ENCODE assay signal across 15 cellular contexts in genomic region chr2:181005326-181005655, GRCh38. TPM values are rescaled to one million over a fixed set of nuclear protein-coding genes. Genes with fewer than 3 reads are reported as not detected.
DNase-seq lines count a peak whose midpoint lies in the region; ATAC-seq and TF ChIP-seq lines count a peak whose summit lies in the region.
"Had no signal": no experiment of that assay in that cellular context is flagged by ENCODE, and none has a peak within 500 bp of the region (broad histone marks: within the 10 kb centered on the region; RNA-seq: fewer than 3 reads in every experiment).

No MANE protein-coding gene starts in this region.

- TF ChIP-seq POLR2A in right lobe of liver (IDR thresholded peaks at IDR 0.05), result no peak

- H3K4me1 ChIP-seq in right lobe of liver, result peaks cover 0 to 22% (median 0%) of the 10 kb centered on the region in 4 donors
- H3K4me1 ChIP-seq: BLaER1, Caco-2 had no signal

- H3K4me3 ChIP-seq in SK-N-MC (no peak overlapping the region), right lobe of liver (no peak overlapping the region)
- H3K4me3 ChIP-seq: BLaER1 had no signal

- H3K36me3 ChIP-seq in SK-N-MC (ENCODE audit: insufficient read depth, low read length), result no peaks in the 10 kb centered on the region
- no peaks in the 10 kb centered on the region for H3K36me3 ChIP-seq in right lobe of liver

- DNase-seq in SK-N-MC (ENCODE audit: low read depth, low spot score), result no peak
- no peak for DNase-seq in left lobe of liver (ENCODE audit: low spot score)
- DNase-seq in right lobe of liver, result no peak
- DNase-seq in GOT3 (lab: John Stamatoyannopoulos, UW), result no peak
- no peak for DNase-seq in activated CD4-positive, CD25-positive, alpha-beta regulatory T cell treated with anti-CD3 and anti-CD28 coated beads, Interleukin-2, amount 50 U/mL, for 72 hours
- DNase-seq: Caco-2; CD4-positive, CD25-positive, alpha-beta regulatory T cell; CD8-positive, alpha-beta T cell; DMS79; GF-D8; H7; HCEC 1CT had no signal

- H3K9ac ChIP-seq in SK-N-MC (ENCODE audit: insufficient read length), result no peak overlapping the region
- H3K9ac ChIP-seq: BLaER1 had no signal

- intact Hi-C loops in right lobe of liver (cut with DNase I), result no loop called here

- TF ChIP-seq CTCF in right lobe of liver (IDR thresholded peaks at IDR 0.05), result no peak

- H3K27ac ChIP-seq in SK-N-MC (peak overlapping the region; percentile 72), right lobe of liver (no peak overlapping the region)
- H3K27ac ChIP-seq: BLaER1, C4-2B had no signal

- H3K27me3 ChIP-seq in right lobe of liver, result no peaks in the 10 kb centered on the region
- H3K27me3 ChIP-seq: BLaER1 had no signal

- H3K9me3 ChIP-seq in SK-N-MC (ENCODE audit: low read depth, low read length), result no peaks in the 10 kb centered on the region
- H3K9me3 ChIP-seq in right lobe of liver, result no peaks in the 10 kb centered on the region
- H3K9me3 ChIP-seq: BLaER1, Caco-2 had no signal

- ATAC-seq in left lobe of liver (peak; percentile 72), right lobe of liver (peak; percentile 27 to 50 (median 44)), HG03039 (IDR thresholded peaks at IDR 0.05; ENCODE audit: unreplicated experiment) (no peak)
- ATAC-seq: CD8-positive, alpha-beta T cell had no signal

RNA-seq across cellular contexts. Expression of gene UBE2E3, which starts 24.9 kb away (rescaled TPM):
- total RNA-seq in left lobe of liver (23.4 TPM), right lobe of liver (10 to 100 TPM; 21.0 to 45.5 (median 31.0) TPM)
